1 cellular context compared by ENCODE assay signal in genomic region chr11:65430406-65431217, GRCh38.
TF ChIP-seq lines count a peak whose summit lies in the region.

No MANE protein-coding gene starts in this region.

TF ChIP-seq in WTC11, 78 proteins besides CTCF, POLR2A, EP300 and RAD21 (continued from another document):
- TF ChIP-seq, protein P1, sequence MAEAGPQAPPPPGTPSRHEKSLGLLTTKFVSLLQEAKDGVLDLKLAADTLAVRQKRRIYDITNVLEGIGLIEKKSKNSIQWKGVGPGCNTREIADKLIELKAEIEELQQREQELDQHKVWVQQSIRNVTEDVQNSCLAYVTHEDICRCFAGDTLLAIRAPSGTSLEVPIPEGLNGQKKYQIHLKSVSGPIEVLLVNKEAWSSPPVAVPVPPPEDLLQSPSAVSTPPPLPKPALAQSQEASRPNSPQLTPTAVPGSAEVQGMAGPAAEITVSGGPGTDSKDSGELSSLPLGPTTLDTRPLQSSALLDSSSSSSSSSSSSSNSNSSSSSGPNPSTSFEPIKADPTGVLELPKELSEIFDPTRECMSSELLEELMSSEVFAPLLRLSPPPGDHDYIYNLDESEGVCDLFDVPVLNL (CRISPR knock-in tag; IDR thresholded peaks at IDR 0.05; ENCODE audit: borderline replicate concordance, low read depth), result no peak
- TF ChIP-seq, protein P2, sequence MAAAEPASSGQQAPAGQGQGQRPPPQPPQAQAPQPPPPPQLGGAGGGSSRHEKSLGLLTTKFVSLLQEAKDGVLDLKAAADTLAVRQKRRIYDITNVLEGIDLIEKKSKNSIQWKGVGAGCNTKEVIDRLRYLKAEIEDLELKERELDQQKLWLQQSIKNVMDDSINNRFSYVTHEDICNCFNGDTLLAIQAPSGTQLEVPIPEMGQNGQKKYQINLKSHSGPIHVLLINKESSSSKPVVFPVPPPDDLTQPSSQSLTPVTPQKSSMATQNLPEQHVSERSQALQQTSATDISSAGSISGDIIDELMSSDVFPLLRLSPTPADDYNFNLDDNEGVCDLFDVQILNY (CRISPR knock-in tag; IDR thresholded peaks at IDR 0.05), result no peak
- TF ChIP-seq IRF2 (CRISPR knock-in tag; IDR thresholded peaks at IDR 0.05; ENCODE audit: borderline replicate concordance, low read depth), result no peak
